8 cellular contexts compared by ENCODE assay signal in genomic region chr11:90646266-90646665, GRCh38.
"Had no signal": no experiment of that assay in that cellular context is flagged by ENCODE, and none has a peak within 500 bp of the region (broad histone marks: within the 10 kb centered on the region; RNA-seq: fewer than 3 reads in every experiment).

No MANE protein-coding gene starts in this region.

- H3K4me1 ChIP-seq: HAP-1 had no signal

- ATAC-seq: HCT116, HepG2 had no signal

- H3K4me3 ChIP-seq: GM23248, HAP-1 had no signal

- H3K36me3 ChIP-seq: HAP-1 had no signal

- H3K9me3 ChIP-seq: HAP-1 had no signal

- H3K9ac ChIP-seq: GM23248 had no signal

- DNase-seq: GM23248, GOT3, H7, HFFc6 had no signal

- FAIRE-seq: HepG2 had no signal

- H3K27ac ChIP-seq: GM23248, HL-60 had no signal

- H2AFZ ChIP-seq: GM23248 had no signal
